ENCODE assay signal across 1 cellular context in genomic region chr1:23019851-23020625, GRCh38.
TF ChIP-seq lines count a peak whose summit lies in the region.

No MANE protein-coding gene starts in this region.

TF ChIP-seq in H1, 55 proteins besides CTCF, POLR2A, EP300 and RAD21:
- TF ChIP-seq TAF1 (IDR thresholded peaks at IDR 0.05; ENCODE audit: low read depth, low read length) (peak; percentile 39; the same call in 1 of the 2 replicates), SAP30 (IDR thresholded peaks at IDR 0.05; ENCODE audit: insufficient read depth, insufficient replicate concordance, low read length) (peak; percentile 59), RBBP5 (IDR thresholded peaks at IDR 0.05; ENCODE audit: borderline replicate concordance, low read depth, low read length) (peak; percentile 1; the same call in 1 of the 2 replicates), TBP (IDR thresholded peaks at IDR 0.05; ENCODE audit: low read depth, low read length) (no peak), CEBPB (IDR thresholded peaks at IDR 0.05; ENCODE audit: low read depth, low read length) (no peak), SIN3A (conservative IDR thresholded peaks at IDR 0.05 in 1 of 2, IDR thresholded peaks at IDR 0.05 in 1 of 2; ENCODE audit: low read depth in 1 of 2, low read length in 2 of 2) (peak in 1 of 2 experiments; percentile 17; a peak in 1 of 4 replicates), CBX8 (IDR thresholded peaks at IDR 0.05; ENCODE audit: borderline replicate concordance, low read depth, low read length) (no peak), BRCA1 (IDR thresholded peaks at IDR 0.05; ENCODE audit: low read depth, low read length) (no peak), YY1 (IDR thresholded peaks at IDR 0.05; ENCODE audit: low read depth, low read length) (0 out of 2 replicates have a peak, but pooled peaks have one; percentile 20), RXRA (IDR thresholded peaks at IDR 0.05; ENCODE audit: insufficient read depth, low read depth, low read length) (no peak)
TF ChIP-seq in H1: peak in this region for 5.
